ENCODE assay signal across 1 cellular context in the genomic region with DNA sequence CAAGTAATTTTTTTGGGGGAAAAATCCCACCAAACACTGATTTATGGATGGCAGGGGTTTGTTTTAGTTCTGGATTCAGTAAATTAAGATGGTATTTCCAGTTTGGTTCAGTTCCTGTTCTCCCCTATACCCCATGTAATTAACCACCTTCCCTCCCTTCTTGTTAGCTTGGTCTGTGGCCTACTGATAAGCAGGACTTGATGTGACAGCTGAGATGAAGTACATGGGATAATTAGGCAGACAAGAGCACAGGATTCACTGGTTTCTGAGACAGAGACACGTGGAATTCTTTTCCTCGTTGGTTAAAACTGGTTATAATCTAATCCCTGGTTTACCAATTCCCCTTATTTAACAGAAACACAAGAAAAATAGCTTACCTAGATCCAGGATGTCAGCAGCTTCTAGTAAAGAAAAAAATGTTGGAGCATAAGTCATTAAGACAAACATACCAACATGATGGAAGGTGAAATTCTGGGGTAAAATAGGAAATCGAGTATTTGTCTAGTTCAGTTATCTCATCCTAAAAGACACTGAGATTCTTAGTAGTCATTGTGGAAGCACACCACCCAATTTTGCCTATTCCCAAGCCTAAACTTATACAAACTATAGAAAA.
TF ChIP-seq lines count a peak whose summit lies in the region.

No MANE protein-coding gene starts in this region.

TF ChIP-seq in K562, 482 proteins besides CTCF, POLR2A, EP300 and RAD21 (continued from another document and continues in another):
- TF ChIP-seq, protein P1, sequence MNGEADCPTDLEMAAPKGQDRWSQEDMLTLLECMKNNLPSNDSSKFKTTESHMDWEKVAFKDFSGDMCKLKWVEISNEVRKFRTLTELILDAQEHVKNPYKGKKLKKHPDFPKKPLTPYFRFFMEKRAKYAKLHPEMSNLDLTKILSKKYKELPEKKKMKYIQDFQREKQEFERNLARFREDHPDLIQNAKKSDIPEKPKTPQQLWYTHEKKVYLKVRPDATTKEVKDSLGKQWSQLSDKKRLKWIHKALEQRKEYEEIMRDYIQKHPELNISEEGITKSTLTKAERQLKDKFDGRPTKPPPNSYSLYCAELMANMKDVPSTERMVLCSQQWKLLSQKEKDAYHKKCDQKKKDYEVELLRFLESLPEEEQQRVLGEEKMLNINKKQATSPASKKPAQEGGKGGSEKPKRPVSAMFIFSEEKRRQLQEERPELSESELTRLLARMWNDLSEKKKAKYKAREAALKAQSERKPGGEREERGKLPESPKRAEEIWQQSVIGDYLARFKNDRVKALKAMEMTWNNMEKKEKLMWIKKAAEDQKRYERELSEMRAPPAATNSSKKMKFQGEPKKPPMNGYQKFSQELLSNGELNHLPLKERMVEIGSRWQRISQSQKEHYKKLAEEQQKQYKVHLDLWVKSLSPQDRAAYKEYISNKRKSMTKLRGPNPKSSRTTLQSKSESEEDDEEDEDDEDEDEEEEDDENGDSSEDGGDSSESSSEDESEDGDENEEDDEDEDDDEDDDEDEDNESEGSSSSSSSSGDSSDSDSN (IDR thresholded peaks at IDR 0.05; ENCODE audit: borderline replicate concordance in 1 of 2, low read depth in 2 of 2, low read length in 2 of 2), result no peak
- TF ChIP-seq ZNF347 (CRISPR knock-in tag; IDR thresholded peaks at IDR 0.05; ENCODE audit: low read depth), result no peak
- no peak for TF ChIP-seq NELFE (IDR thresholded peaks at IDR 0.05; ENCODE audit: insufficient read depth, insufficient read length)
- no peak for TF ChIP-seq HNRNPL (IDR thresholded peaks at IDR 0.05; ENCODE audit: low read depth, low read length)
- TF ChIP-seq, protein P2, sequence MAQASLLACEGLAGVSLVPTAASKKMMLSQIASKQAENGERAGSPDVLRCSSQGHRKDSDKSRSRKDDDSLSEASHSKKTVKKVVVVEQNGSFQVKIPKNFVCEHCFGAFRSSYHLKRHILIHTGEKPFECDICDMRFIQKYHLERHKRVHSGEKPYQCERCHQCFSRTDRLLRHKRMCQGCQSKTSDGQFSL (CRISPR knock-in tag; IDR thresholded peaks at IDR 0.05), result no peak
- TF ChIP-seq, protein P2 (tag; IDR thresholded peaks at IDR 0.05), result no peak
- TF ChIP-seq, protein P3, sequence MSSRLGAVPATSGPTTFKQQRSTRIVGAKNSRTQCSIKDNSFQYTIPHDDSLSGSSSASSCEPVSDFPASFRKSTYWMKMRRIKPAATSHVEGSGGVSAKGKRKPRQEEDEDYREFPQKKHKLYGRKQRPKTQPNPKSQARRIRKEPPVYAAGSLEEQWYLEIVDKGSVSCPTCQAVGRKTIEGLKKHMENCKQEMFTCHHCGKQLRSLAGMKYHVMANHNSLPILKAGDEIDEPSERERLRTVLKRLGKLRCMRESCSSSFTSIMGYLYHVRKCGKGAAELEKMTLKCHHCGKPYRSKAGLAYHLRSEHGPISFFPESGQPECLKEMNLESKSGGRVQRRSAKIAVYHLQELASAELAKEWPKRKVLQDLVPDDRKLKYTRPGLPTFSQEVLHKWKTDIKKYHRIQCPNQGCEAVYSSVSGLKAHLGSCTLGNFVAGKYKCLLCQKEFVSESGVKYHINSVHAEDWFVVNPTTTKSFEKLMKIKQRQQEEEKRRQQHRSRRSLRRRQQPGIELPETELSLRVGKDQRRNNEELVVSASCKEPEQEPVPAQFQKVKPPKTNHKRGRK (tag; IDR thresholded peaks at IDR 0.05), result no peak
- TF ChIP-seq ZNF644 (tag; IDR thresholded peaks at IDR 0.05; ENCODE audit: low read depth), result peak; percentile 75
- TF ChIP-seq MCM3 (IDR thresholded peaks at IDR 0.05), result no peak
- no peak for TF ChIP-seq ZNF445 (CRISPR knock-in tag; IDR thresholded peaks at IDR 0.05; ENCODE audit: low read depth)
- TF ChIP-seq MTF1 (CRISPR knock-in tag; IDR thresholded peaks at IDR 0.05; ENCODE audit: borderline replicate concordance), result no peak
- no peak for TF ChIP-seq FUS (optimal IDR thresholded peaks at IDR 0.05; ENCODE audit: low read depth, low read length)
- peak; percentile 71 for TF ChIP-seq PHB2 (IDR thresholded peaks at IDR 0.05; ENCODE audit: low read depth)
- TF ChIP-seq, protein P4, sequence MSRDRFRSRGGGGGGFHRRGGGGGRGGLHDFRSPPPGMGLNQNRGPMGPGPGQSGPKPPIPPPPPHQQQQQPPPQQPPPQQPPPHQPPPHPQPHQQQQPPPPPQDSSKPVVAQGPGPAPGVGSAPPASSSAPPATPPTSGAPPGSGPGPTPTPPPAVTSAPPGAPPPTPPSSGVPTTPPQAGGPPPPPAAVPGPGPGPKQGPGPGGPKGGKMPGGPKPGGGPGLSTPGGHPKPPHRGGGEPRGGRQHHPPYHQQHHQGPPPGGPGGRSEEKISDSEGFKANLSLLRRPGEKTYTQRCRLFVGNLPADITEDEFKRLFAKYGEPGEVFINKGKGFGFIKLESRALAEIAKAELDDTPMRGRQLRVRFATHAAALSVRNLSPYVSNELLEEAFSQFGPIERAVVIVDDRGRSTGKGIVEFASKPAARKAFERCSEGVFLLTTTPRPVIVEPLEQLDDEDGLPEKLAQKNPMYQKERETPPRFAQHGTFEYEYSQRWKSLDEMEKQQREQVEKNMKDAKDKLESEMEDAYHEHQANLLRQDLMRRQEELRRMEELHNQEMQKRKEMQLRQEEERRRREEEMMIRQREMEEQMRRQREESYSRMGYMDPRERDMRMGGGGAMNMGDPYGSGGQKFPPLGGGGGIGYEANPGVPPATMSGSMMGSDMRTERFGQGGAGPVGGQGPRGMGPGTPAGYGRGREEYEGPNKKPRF (IDR thresholded peaks at IDR 0.05; ENCODE audit: low read depth, low read length), result no peak
- TF ChIP-seq KDM2B (CRISPR knock-in tag; IDR thresholded peaks at IDR 0.05), result no peak
- TF ChIP-seq, protein P5, sequence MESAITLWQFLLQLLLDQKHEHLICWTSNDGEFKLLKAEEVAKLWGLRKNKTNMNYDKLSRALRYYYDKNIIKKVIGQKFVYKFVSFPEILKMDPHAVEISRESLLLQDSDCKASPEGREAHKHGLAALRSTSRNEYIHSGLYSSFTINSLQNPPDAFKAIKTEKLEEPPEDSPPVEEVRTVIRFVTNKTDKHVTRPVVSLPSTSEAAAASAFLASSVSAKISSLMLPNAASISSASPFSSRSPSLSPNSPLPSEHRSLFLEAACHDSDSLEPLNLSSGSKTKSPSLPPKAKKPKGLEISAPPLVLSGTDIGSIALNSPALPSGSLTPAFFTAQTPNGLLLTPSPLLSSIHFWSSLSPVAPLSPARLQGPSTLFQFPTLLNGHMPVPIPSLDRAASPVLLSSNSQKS (CRISPR knock-in tag; IDR thresholded peaks at IDR 0.05), result no peak
- no peak for TF ChIP-seq FOXK1 (CRISPR knock-in tag; IDR thresholded peaks at IDR 0.05; ENCODE audit: borderline replicate concordance)
- no peak for TF ChIP-seq SAFB2 (IDR thresholded peaks at IDR 0.05; ENCODE audit: borderline replicate concordance, low read depth, low read length, severe bottlenecking)
- TF ChIP-seq RFX5 (IDR thresholded peaks at IDR 0.05; ENCODE audit: low read depth, low read length), result no peak
- no peak for TF ChIP-seq TAF7 (tag; IDR thresholded peaks at IDR 0.05)
- TF ChIP-seq LARP7 (IDR thresholded peaks at IDR 0.05), result no peak
- TF ChIP-seq KLF1 (tag; IDR thresholded peaks at IDR 0.05), result no peak
- no peak for TF ChIP-seq MCM7 (IDR thresholded peaks at IDR 0.05)
- TF ChIP-seq ZNF586 (CRISPR knock-in tag; conservative IDR thresholded peaks at IDR 0.05), result no peak
- TF ChIP-seq, protein P6, sequence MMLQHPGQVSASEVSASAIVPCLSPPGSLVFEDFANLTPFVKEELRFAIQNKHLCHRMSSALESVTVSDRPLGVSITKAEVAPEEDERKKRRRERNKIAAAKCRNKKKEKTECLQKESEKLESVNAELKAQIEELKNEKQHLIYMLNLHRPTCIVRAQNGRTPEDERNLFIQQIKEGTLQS (IDR thresholded peaks at IDR 0.05), result no peak; the same call in 1 of the 2 replicates
- TF ChIP-seq, protein P6 (CRISPR knock-in tag; conservative IDR thresholded peaks at IDR 0.05), result no peak
- TF ChIP-seq, protein P7, sequence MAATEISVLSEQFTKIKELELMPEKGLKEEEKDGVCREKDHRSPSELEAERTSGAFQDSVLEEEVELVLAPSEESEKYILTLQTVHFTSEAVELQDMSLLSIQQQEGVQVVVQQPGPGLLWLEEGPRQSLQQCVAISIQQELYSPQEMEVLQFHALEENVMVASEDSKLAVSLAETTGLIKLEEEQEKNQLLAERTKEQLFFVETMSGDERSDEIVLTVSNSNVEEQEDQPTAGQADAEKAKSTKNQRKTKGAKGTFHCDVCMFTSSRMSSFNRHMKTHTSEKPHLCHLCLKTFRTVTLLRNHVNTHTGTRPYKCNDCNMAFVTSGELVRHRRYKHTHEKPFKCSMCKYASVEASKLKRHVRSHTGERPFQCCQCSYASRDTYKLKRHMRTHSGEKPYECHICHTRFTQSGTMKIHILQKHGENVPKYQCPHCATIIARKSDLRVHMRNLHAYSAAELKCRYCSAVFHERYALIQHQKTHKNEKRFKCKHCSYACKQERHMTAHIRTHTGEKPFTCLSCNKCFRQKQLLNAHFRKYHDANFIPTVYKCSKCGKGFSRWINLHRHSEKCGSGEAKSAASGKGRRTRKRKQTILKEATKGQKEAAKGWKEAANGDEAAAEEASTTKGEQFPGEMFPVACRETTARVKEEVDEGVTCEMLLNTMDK (IDR thresholded peaks at IDR 0.05; ENCODE audit: borderline replicate concordance, insufficient read depth, low read depth, low read length, poor library complexity, severe bottlenecking), result no peak
- TF ChIP-seq, protein P8, sequence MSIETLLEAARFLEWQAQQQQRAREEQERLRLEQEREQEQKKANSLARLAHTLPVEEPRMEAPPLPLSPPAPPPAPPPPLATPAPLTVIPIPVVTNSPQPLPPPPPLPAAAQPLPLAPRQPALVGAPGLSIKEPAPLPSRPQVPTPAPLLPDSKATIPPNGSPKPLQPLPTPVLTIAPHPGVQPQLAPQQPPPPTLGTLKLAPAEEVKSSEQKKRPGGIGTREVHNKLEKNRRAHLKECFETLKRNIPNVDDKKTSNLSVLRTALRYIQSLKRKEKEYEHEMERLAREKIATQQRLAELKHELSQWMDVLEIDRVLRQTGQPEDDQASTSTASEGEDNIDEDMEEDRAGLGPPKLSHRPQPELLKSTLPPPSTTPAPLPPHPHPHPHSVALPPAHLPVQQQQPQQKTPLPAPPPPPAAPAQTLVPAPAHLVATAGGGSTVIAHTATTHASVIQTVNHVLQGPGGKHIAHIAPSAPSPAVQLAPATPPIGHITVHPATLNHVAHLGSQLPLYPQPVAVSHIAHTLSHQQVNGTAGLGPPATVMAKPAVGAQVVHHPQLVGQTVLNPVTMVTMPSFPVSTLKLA (conservative IDR thresholded peaks at IDR 0.05), result peak; percentile 77 to 87
- no peak for TF ChIP-seq RFX7 (CRISPR knock-in tag; IDR thresholded peaks at IDR 0.05)
- TF ChIP-seq CCNT2 (IDR thresholded peaks at IDR 0.05; ENCODE audit: borderline replicate concordance, extremely low read depth, insufficient read length, low read depth, low read length), result peak; percentile 95
- TF ChIP-seq, protein P9, sequence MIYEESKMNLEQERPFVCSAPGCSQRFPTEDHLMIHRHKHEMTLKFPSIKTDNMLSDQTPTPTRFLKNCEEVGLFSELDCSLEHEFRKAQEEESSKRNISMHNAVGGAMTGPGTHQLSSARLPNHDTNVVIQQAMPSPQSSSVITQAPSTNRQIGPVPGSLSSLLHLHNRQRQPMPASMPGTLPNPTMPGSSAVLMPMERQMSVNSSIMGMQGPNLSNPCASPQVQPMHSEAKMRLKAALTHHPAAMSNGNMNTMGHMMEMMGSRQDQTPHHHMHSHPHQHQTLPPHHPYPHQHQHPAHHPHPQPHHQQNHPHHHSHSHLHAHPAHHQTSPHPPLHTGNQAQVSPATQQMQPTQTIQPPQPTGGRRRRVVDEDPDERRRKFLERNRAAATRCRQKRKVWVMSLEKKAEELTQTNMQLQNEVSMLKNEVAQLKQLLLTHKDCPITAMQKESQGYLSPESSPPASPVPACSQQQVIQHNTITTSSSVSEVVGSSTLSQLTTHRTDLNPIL (CRISPR knock-in tag; IDR thresholded peaks at IDR 0.05), result no peak; the same call in 1 of the 2 replicates
- TF ChIP-seq, protein P10, sequence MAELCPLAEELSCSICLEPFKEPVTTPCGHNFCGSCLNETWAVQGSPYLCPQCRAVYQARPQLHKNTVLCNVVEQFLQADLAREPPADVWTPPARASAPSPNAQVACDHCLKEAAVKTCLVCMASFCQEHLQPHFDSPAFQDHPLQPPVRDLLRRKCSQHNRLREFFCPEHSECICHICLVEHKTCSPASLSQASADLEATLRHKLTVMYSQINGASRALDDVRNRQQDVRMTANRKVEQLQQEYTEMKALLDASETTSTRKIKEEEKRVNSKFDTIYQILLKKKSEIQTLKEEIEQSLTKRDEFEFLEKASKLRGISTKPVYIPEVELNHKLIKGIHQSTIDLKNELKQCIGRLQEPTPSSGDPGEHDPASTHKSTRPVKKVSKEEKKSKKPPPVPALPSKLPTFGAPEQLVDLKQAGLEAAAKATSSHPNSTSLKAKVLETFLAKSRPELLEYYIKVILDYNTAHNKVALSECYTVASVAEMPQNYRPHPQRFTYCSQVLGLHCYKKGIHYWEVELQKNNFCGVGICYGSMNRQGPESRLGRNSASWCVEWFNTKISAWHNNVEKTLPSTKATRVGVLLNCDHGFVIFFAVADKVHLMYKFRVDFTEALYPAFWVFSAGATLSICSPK (IDR thresholded peaks at IDR 0.05; ENCODE audit: borderline replicate concordance), result no peak
- peak; percentile 55; the same call in 1 of the 2 replicates for TF ChIP-seq ZBED1 (IDR thresholded peaks at IDR 0.05)
- no peak for TF ChIP-seq ZNF41 (CRISPR knock-in tag; conservative IDR thresholded peaks at IDR 0.05)
- TF ChIP-seq FOXJ2 (tag; IDR thresholded peaks at IDR 0.05), result no peak
- TF ChIP-seq, protein P11, sequence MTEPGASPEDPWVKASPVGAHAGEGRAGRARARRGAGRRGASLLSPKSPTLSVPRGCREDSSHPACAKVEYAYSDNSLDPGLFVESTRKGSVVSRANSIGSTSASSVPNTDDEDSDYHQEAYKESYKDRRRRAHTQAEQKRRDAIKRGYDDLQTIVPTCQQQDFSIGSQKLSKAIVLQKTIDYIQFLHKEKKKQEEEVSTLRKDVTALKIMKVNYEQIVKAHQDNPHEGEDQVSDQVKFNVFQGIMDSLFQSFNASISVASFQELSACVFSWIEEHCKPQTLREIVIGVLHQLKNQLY (CRISPR knock-in tag; conservative IDR thresholded peaks at IDR 0.05), result no peak
- TF ChIP-seq, protein P12, sequence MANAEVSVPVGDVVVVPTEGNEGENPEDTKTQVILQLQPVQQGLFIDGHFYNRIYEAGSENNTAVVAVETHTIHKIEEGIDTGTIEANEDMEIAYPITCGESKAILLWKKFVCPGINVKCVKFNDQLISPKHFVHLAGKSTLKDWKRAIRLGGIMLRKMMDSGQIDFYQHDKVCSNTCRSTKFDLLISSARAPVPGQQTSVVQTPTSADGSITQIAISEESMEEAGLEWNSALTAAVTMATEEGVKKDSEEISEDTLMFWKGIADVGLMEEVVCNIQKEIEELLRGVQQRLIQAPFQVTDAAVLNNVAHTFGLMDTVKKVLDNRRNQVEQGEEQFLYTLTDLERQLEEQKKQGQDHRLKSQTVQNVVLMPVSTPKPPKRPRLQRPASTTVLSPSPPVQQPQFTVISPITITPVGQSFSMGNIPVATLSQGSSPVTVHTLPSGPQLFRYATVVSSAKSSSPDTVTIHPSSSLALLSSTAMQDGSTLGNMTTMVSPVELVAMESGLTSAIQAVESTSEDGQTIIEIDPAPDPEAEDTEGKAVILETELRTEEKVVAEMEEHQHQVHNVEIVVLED (CRISPR knock-in tag; IDR thresholded peaks at IDR 0.05), result no peak
